In genomic region chr22:39985383-39986045, GRCh38 we compare ENCODE assay signal across 13 cellular contexts. TPM values are rescaled to one million over a fixed set of nuclear protein-coding genes. Genes with fewer than 3 reads are reported as not detected.
DNase-seq lines count a peak whose midpoint lies in the region; ATAC-seq, FAIRE-seq and TF ChIP-seq lines count a peak whose summit lies in the region.
"Had no signal": no experiment of that assay in that cellular context is flagged by ENCODE, and none has a peak within 500 bp of the region (broad histone marks: within the 10 kb centered on the region; RNA-seq: fewer than 3 reads in every experiment).

No MANE protein-coding gene starts in this region.

- DNase-seq in keratinocyte (ENCODE audit: low read depth, low spot score) (no peak), HPDE6-E6E7 (ENCODE audit: extremely low spot score) (no peak)
- DNase-seq in stimulated activated naive CD8-positive, alpha-beta T cell treated with anti-CD3 and anti-CD28 coated beads, Interleukin-15, Interleukin-2, amounts not matched to agents 100 U/mL and 50 U/mL, for 24 hours = peak; percentile 45
- no peak for DNase-seq in stimulated activated naive CD4-positive, alpha-beta T cell treated with Interleukin-2 at 50 U/mL for 16 hours (lab: John Stamatoyannopoulos, UW)
- DNase-seq: CD4-positive, alpha-beta memory T cell had no signal

- H3K9ac ChIP-seq in OCI-LY3 (ENCODE audit: low read length) (no peak overlapping the region), keratinocyte (ENCODE audit: control insufficient read depth, extremely low read depth, insufficient read depth, low read length) (peak overlapping the region; percentile 52)

- H3K79me2 ChIP-seq in OCI-LY3 (ENCODE audit: low read length) (no peaks in the 10 kb centered on the region), keratinocyte (ENCODE audit: control insufficient read depth, insufficient read depth, low read length) (no peaks in the 10 kb centered on the region)

- dilution Hi-C loops in keratinocyte (cut with MboI; ENCODE audit: extremely low pct_ligation_motif_present, low sequenced_read_pairs) = no loop called here

- no peaks in the 10 kb centered on the region for H3K36me3 ChIP-seq in OCI-LY3 (replicated peaks; ENCODE audit: low read depth, low read length)
- no peaks in the 10 kb centered on the region for H3K36me3 ChIP-seq in keratinocyte (ENCODE audit: control insufficient read depth in 2 of 2, extremely low read depth in 1 of 2, insufficient read depth in 2 of 2, low read length in 2 of 2)
- H3K36me3 ChIP-seq: ascending aorta had no signal

- TF ChIP-seq CTCF in OCI-LY3 (IDR thresholded peaks at IDR 0.05; ENCODE audit: low read depth, low read length) (no peak), keratinocyte (optimal IDR thresholded peaks at IDR 0.05 in 1 of 3, IDR thresholded peaks at IDR 0.05 in 1 of 3, conservative IDR thresholded peaks at IDR 0.05 in 1 of 3; ENCODE audit: extremely low read depth in 1 of 3, insufficient read depth in 2 of 3, low read length in 3 of 3) (no peak)

- no peaks in the 10 kb centered on the region for H3K9me1 ChIP-seq in keratinocyte (ENCODE audit: control insufficient read depth, extremely low read depth, insufficient read depth, low read length)

- no peak overlapping the region for H3K27ac ChIP-seq in OCI-LY3 (ENCODE audit: low read length)
- H3K27ac ChIP-seq in keratinocyte (ENCODE audit: control insufficient read depth, insufficient read depth, low read length) = peak overlapping the region; percentile 67
- H3K27ac ChIP-seq: ascending aorta, VCaP had no signal

- H2AFZ ChIP-seq in OCI-LY3 (ENCODE audit: low read depth, low read length) (no peak overlapping the region), keratinocyte (ENCODE audit: control insufficient read depth, low read length) (peak overlapping the region; percentile 57)

- H3K4me2 ChIP-seq in OCI-LY3 (ENCODE audit: low read length) = 0 out of 2 replicates have a peak overlapping the region, but pooled peaks have one; percentile 16
- H3K4me2 ChIP-seq in keratinocyte (ENCODE audit: control insufficient read depth, extremely low read depth, insufficient read depth, low read depth, low read length) = peak overlapping the region; percentile 76

- H4K20me1 ChIP-seq in OCI-LY3 (ENCODE audit: insufficient read depth, low read length) = no peaks in the 10 kb centered on the region; the same call in 1 of the 2 replicates
- H4K20me1 ChIP-seq in keratinocyte (ENCODE audit: control insufficient read depth, extremely low read depth, insufficient read depth, low read length) = no peaks in the 10 kb centered on the region

- H3K36me3 Mint-ChIP-seq in activated T-helper 17 cell treated with anti-CD3 and anti-CD28 coated beads, Interleukin-2, amount 50 U/mL, for 72 hours (ENCODE audit: low read depth) = no peaks in the 10 kb centered on the region
- H3K36me3 Mint-ChIP-seq: CD4-positive, alpha-beta memory T cell had no signal

- no peak overlapping the region for H3K4me3 Mint-ChIP-seq in activated T-helper 17 cell treated with anti-CD3 and anti-CD28 coated beads, Interleukin-2, amount 50 U/mL, for 72 hours
- H3K4me3 Mint-ChIP-seq: CD4-positive, alpha-beta memory T cell had no signal

- peak; percentile 73 for FAIRE-seq in keratinocyte (lab: Jason Lieb, UNC)

- H3K9me3 Mint-ChIP-seq in activated T-helper 17 cell treated with anti-CD3 and anti-CD28 coated beads, Interleukin-2, amount 50 U/mL, for 72 hours = no peaks in the 10 kb centered on the region

- H3K27ac Mint-ChIP-seq in activated T-helper 17 cell treated with anti-CD3 and anti-CD28 coated beads, Interleukin-2, amount 50 U/mL, for 72 hours = no peak overlapping the region

- no peaks in the 10 kb centered on the region for H3K4me1 Mint-ChIP-seq in activated T-helper 17 cell treated with anti-CD3 and anti-CD28 coated beads, Interleukin-2, amount 50 U/mL, for 72 hours

- H3K9me3 ChIP-seq in OCI-LY3 (ENCODE audit: insufficient read depth, low read length) (no peaks in the 10 kb centered on the region), keratinocyte (ENCODE audit: control insufficient read depth, low read depth, low read length) (no peaks in the 10 kb centered on the region)
- H3K9me3 ChIP-seq: ascending aorta had no signal

- peaks cover 3% of the 10 kb centered on the region for H3K27me3 Mint-ChIP-seq in activated T-helper 17 cell treated with anti-CD3 and anti-CD28 coated beads, Interleukin-2, amount 50 U/mL, for 72 hours

- H3K4me3 ChIP-seq in OCI-LY3 (ENCODE audit: low read length) = no peak overlapping the region
- peak overlapping the region in 1 of 3 experiments; percentile 52 for H3K4me3 ChIP-seq in keratinocyte (ENCODE audit: control insufficient read depth in 2 of 3, extremely low read depth in 1 of 3, insufficient read depth in 2 of 3, low read depth in 1 of 3, low read length in 3 of 3)
- H3K4me3 ChIP-seq: ascending aorta had no signal

- H3K4me1 ChIP-seq in OCI-LY3 (ENCODE audit: low read length) = peaks cover 4% of the 10 kb centered on the region; the same call in 1 of the 2 replicates
- peaks cover 31% of the 10 kb centered on the region for H3K4me1 ChIP-seq in keratinocyte (ENCODE audit: control insufficient read depth, extremely low read depth, insufficient read depth, low read length)
- H3K4me1 ChIP-seq: ascending aorta had no signal

- H3K27me3 ChIP-seq in OCI-LY3 (ENCODE audit: low read depth, low read length) (peaks cover 26% of the 10 kb centered on the region), keratinocyte (ENCODE audit: control insufficient read depth, extremely low read depth, insufficient read depth, low read length) (peaks cover 6% of the 10 kb centered on the region)
- H3K27me3 ChIP-seq: ascending aorta had no signal

- peak; percentile 61 for ATAC-seq in activated T-helper 17 cell treated with anti-CD3 and anti-CD28 coated beads, Interleukin-2, amount 50 U/mL, for 72 hours (replicated peaks)
- ATAC-seq in stimulated activated naive CD8-positive, alpha-beta T cell treated with anti-CD3 and anti-CD28 coated beads, Interleukin-15, Interleukin-2, amounts not matched to agents 100 U/mL and 50 U/mL, for 24 hours = peak; percentile 85
- ATAC-seq in HG02588 (IDR thresholded peaks at IDR 0.05; ENCODE audit: unreplicated experiment) = no peak
- ATAC-seq: Panc1 had no signal

RNA-seq across cellular contexts. Expression of gene FAM83F, which starts 9.2 kb away (rescaled TPM):
- 1 to 10 TPM in 1 of 2 donors, under 1 TPM in 1; 0.37 to 1.3 TPM for total RNA-seq in activated T-helper 17 cell treated with anti-CD3 and anti-CD28 coated beads, Interleukin-2, amount 50 U/mL, for 72 hours
- polyA plus RNA-seq in keratinocyte = 15.3 to 45.1 TPM (median 22.8 TPM) in 3 replicates
- polyA plus RNA-seq in keratinocyte (2011; ENCODE audit: low read depth) = 9.5 TPM
- 19.8 and 29.4 TPM in 2 replicates for polyA plus RNA-seq in keratinocyte (2011; cell fraction: cytosol; rRNA removed)
- polyA plus RNA-seq in keratinocyte (2011; cell fraction: nucleus; rRNA removed) = 35.3 and 43.3 TPM in 2 replicates
- 20.1 and 21.1 TPM in 2 replicates for polyA plus RNA-seq in keratinocyte (2012; ENCODE audit: low replicate concordance)
- polyA minus RNA-seq in keratinocyte = 53.5 to 74.3 TPM (median 58.2 TPM) in 3 replicates
- 35.7 TPM for polyA minus RNA-seq in keratinocyte (2011; cell fraction: cytosol; rRNA and poly(A)+ RNA removed)
- 33.4 and 46.8 TPM in 2 replicates for polyA minus RNA-seq in keratinocyte (2011; cell fraction: nucleus; rRNA and poly(A)+ RNA removed)
- total RNA-seq: ascending aorta, dermis microvascular lymphatic vessel endothelial cell had no signal
- polyA plus RNA-seq: CD4-positive, alpha-beta memory T cell had no signal

RNA-seq across cellular contexts. Expression of gene TMA7B, which starts 25.3 kb away (rescaled TPM):
- 1 to 10 TPM; 4.0 to 4.4 TPM for total RNA-seq in activated T-helper 17 cell treated with anti-CD3 and anti-CD28 coated beads, Interleukin-2, amount 50 U/mL, for 72 hours
- polyA plus RNA-seq in keratinocyte = not detected in 3 replicates
- polyA plus RNA-seq in keratinocyte (2011; ENCODE audit: low read depth) = not detected
- polyA plus RNA-seq in keratinocyte (2011; cell fraction: cytosol; rRNA removed) = not detected in 2 replicates
- not detected in 2 replicates for polyA plus RNA-seq in keratinocyte (2011; cell fraction: nucleus; rRNA removed)
- polyA plus RNA-seq in keratinocyte (2012; ENCODE audit: low replicate concordance) = not detected in 2 replicates
- polyA minus RNA-seq in keratinocyte = not detected in 3 replicates
- polyA minus RNA-seq in keratinocyte (2011; cell fraction: cytosol; rRNA and poly(A)+ RNA removed) = not detected
- not detected in 2 replicates for polyA minus RNA-seq in keratinocyte (2011; cell fraction: nucleus; rRNA and poly(A)+ RNA removed)
- total RNA-seq: ascending aorta, dermis microvascular lymphatic vessel endothelial cell, NCI-H460 had no signal
